ENCODE assay signal across 15 cellular contexts in genomic region chrX:153404333-153404732, GRCh38. TPM values are rescaled to one million over a fixed set of nuclear protein-coding genes. Genes with fewer than 3 reads are reported as not detected.
"Had no signal": no experiment of that assay in that cellular context is flagged by ENCODE, and none has a peak within 500 bp of the region (broad histone marks: within the 10 kb centered on the region; RNA-seq: fewer than 3 reads in every experiment).

No MANE protein-coding gene starts in this region.

RNA-seq across cellular contexts. Expression of gene PNMA6E, which starts 3.2 kb away (rescaled TPM):
- total RNA-seq: naive thymus-derived CD8-positive, alpha-beta T cell; natural killer cell treated with Interleukin-12 subunit alpha and Interleukin-12 subunit beta and Interleukin-15 and Interleukin-18, amount 100 ng/mL, for 72 hours; neural crest cell; progenitor cell of endocrine pancreas; psoas muscle; right cardiac atrium; right lobe of liver; stomach; subcutaneous adipose tissue; temporal lobe; thoracic aorta; thyroid gland; tibial nerve; ureter; vagina had no signal
- polyA plus RNA-seq: naive thymus-derived CD8-positive, alpha-beta T cell; psoas muscle; right cardiac atrium; stomach had no signal
